In the genomic region with DNA sequence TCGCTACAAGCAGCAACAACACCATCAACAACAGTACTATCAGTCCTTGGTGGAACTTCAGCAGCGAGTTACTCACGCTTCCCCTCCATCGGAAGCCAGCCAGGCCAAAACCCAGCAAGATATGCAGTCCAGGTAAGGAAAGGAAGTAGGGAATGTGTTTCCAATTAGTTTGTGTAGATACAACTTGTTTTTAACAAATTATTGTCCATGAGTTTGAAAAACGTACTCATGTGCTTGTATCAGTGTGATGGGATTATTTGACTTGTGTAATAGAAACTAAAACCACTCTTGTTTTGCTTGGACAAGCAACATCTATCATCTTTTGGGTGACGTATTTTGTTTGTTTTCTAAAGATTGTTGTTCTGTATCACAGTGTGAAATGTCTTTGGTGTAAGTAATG, we compare ENCODE assay signal across 24 cellular contexts.
A peak's percentile ranks its signal among the peaks of the same experiment; 100 is the strongest.
DNase-seq lines count a peak whose midpoint lies in the region; ATAC-seq, FAIRE-seq and TF ChIP-seq lines count a peak whose summit lies in the region.
"Had no signal": no experiment of that assay in that cellular context is flagged by ENCODE, and none has a peak within 500 bp of the region (broad histone marks: within the 10 kb centered on the region; RNA-seq: fewer than 3 reads in every experiment).

No MANE protein-coding gene starts in this region.

- H3K79me2 ChIP-seq in HepG2 (ENCODE audit: insufficient read depth, low read length): no peaks in the 10 kb centered on the region

- no peak overlapping the region for H2AFZ ChIP-seq in HepG2 (ENCODE audit: low read length)

- TF ChIP-seq CTCF in HepG2 (CRISPR knock-in tag; IDR thresholded peaks at IDR 0.05): no peak
- no peak for TF ChIP-seq CTCF in right lobe of liver (IDR thresholded peaks at IDR 0.05)
- TF ChIP-seq CTCF in retinal pigment epithelial cell (conservative IDR thresholded peaks at IDR 0.05; ENCODE audit: low read depth, low read length): no peak
- no peak for TF ChIP-seq CTCF in breast epithelium (IDR thresholded peaks at IDR 0.05)

- no peak overlapping the region for H3K4me2 ChIP-seq in HepG2 (ENCODE audit: low read depth, low read length)
- H3K4me2 ChIP-seq: BLaER1 had no signal

- intact Hi-C loops in HepG2 (cut with micrococcal nuclease; ENCODE audit: unreplicated experiment) (no loop called here), right lobe of liver (cut with DNase I) (no loop called here), breast epithelium (cut with DNase I; ENCODE audit: low total_unique reads) (no loop called here)

- H3K27me3 ChIP-seq in HepG2 (ENCODE audit: control insufficient read depth in 1 of 2, insufficient read depth in 2 of 2, low read length in 2 of 2): no peaks in the 10 kb centered on the region
- no peaks in the 10 kb centered on the region for H3K27me3 ChIP-seq in right lobe of liver
- no peaks in the 10 kb centered on the region for H3K27me3 ChIP-seq in breast epithelium
- H3K27me3 ChIP-seq: BLaER1, MG63 had no signal

- H3K27ac ChIP-seq in HepG2 (ENCODE audit: extremely low read length, insufficient read depth, low read length): no peak overlapping the region
- no peak overlapping the region for H3K27ac ChIP-seq in right lobe of liver
- no peak overlapping the region for H3K27ac ChIP-seq in breast epithelium
- H3K27ac ChIP-seq: BLaER1 had no signal

- no peak for TF ChIP-seq POLR2A in HepG2 (IDR thresholded peaks at IDR 0.05; ENCODE audit: insufficient read depth in 1 of 2, low read depth in 2 of 2, low read length in 2 of 2)
- no peak for TF ChIP-seq POLR2A in right lobe of liver (IDR thresholded peaks at IDR 0.05)
- no peak for TF ChIP-seq POLR2A in breast epithelium (IDR thresholded peaks at IDR 0.05)

- no peak for TF ChIP-seq RAD21 in HepG2 (CRISPR knock-in tag; IDR thresholded peaks at IDR 0.05)

- H3K4me3 ChIP-seq in HepG2 (replicated peaks in 1 of 3; ENCODE audit: insufficient read depth in 1 of 3, low read depth in 2 of 3, low read length in 3 of 3) (no peak overlapping the region), right lobe of liver (no peak overlapping the region), retinal pigment epithelial cell (ENCODE audit: low read length) (peak overlapping the region; percentile 30), breast epithelium (no peak overlapping the region)
- H3K4me3 ChIP-seq: BLaER1, GM12878, MG63 had no signal

- CTCF ChIA-PET in HepG2 (lab: Yijun Ruan, JAX; ENCODE audit: low intra/inter-chr PET ratio, low total read pairs): no interaction called here

- TF ChIP-seq EP300 in HepG2 (IDR thresholded peaks at IDR 0.05; ENCODE audit: low read depth in 2 of 2, low read length in 2 of 2) (no peak), HepG2 (CRISPR knock-in tag; IDR thresholded peaks at IDR 0.05; ENCODE audit: borderline replicate concordance) (no peak)

- in situ Hi-C loops in HepG2 (cut with HindIII; ENCODE audit: extremely low pct_ligation_motif_present, low pct_unique_long_range_greater_than_20kb): no loop called here

- no peaks in the 10 kb centered on the region for H3K4me1 ChIP-seq in HepG2 (ENCODE audit: insufficient read depth, low read length)
- H3K4me1 ChIP-seq in right lobe of liver: no peaks in the 10 kb centered on the region
- no peaks in the 10 kb centered on the region for H3K4me1 ChIP-seq in breast epithelium
- H3K4me1 ChIP-seq: BLaER1 had no signal

- no peaks in the 10 kb centered on the region for H4K20me1 ChIP-seq in HepG2 (ENCODE audit: insufficient read depth, low read length)
- H4K20me1 ChIP-seq: BLaER1 had no signal

- H3K36me3 ChIP-seq in HepG2 (replicated peaks in 1 of 2; ENCODE audit: control insufficient read depth in 1 of 2, insufficient read depth in 2 of 2, low read length in 2 of 2): no peaks in the 10 kb centered on the region
- no peaks in the 10 kb centered on the region for H3K36me3 ChIP-seq in right lobe of liver
- no peaks in the 10 kb centered on the region for H3K36me3 ChIP-seq in breast epithelium
- H3K36me3 ChIP-seq: BLaER1 had no signal

- H3K9ac ChIP-seq in HepG2 (ENCODE audit: insufficient read depth, low read depth, low read length): no peak overlapping the region
- H3K9ac ChIP-seq: BLaER1 had no signal

- ATAC-seq in HepG2 (no peak), right lobe of liver (no peak)
- ATAC-seq: CD8-positive, alpha-beta T cell; GM12878 had no signal

- no peaks in the 10 kb centered on the region for H3K9me3 ChIP-seq in HepG2 (ENCODE audit: low read length)
- no peaks in the 10 kb centered on the region for H3K9me3 ChIP-seq in right lobe of liver
- H3K9me3 ChIP-seq in breast epithelium: no peaks in the 10 kb centered on the region
- H3K9me3 ChIP-seq: BLaER1, MG63 had no signal

- no peak for FAIRE-seq in HepG2 (lab: Jason Lieb, UNC)
- FAIRE-seq: D721Med, GM12878, H54 had no signal

- BruUV-seq in HepG2 (replicated peaks; lab: Mats Ljungman, UMichigan): no TSS peak

- WGBS in HepG2 (ENCODE audit: low lambda C conversion rate): 42% methylated on average over 6 of the region's 6 CpGs
- 56% methylated on average over 6 of the region's 6 CpGs for whole genome bisulfite sequencing in right lobe of liver (ENCODE audit: insufficient coverage, low coverage, low lambda C conversion rate, missing lambda C conversion rate)

- POLR2A ChIA-PET in HepG2 (lab: Yijun Ruan, JAX): no interaction called here

- DNase-seq in HepG2 (ENCODE audit: low spot score): no peak
- DNase-seq in right lobe of liver: no peak
- DNase-seq in medulla oblongata (ENCODE audit: extremely low spot score): peak; percentile 39
- no peak for DNase-seq in retinal pigment epithelial cell (ENCODE audit: low read depth)
- no peak for DNase-seq in NCI-H2029 treated with DMSO at 0.1 percent for 48 hours (lab: John Stamatoyannopoulos, UW)
- DNase-seq in NCI-H526 (lab: John Stamatoyannopoulos, UW): no peak
- DNase-seq in breast epithelium (ENCODE audit: low spot score in 2 of 2): no peak
- no peak for DNase-seq in AG20443 (ENCODE audit: low spot score)
- DNase-seq: 8988T; CD8-positive, alpha-beta T cell; GDM1; MG63; NCI-H1092 treated with DMSO at 0.1 percent for 48 hours; NCI-H187; NCI-H345; NCI-H69; NK-92 treated with Interleukin-12 subunit alpha and Interleukin-12 subunit beta, amount 100 ng/mL, for 24 hours; OCI-M1; RPMI8226; SIG-M5 had no signal

TF ChIP-seq in HepG2, 621 proteins besides CTCF, POLR2A, EP300 and RAD21:
- TF ChIP-seq CREB1 (IDR thresholded peaks at IDR 0.05): peak; percentile 47
- no peak for TF ChIP-seq CREB1 (CRISPR knock-in tag; IDR thresholded peaks at IDR 0.05)
- TF ChIP-seq SIN3A (IDR thresholded peaks at IDR 0.05; ENCODE audit: borderline replicate concordance, low read depth, low read length): no peak
- TF ChIP-seq NBN (conservative IDR thresholded peaks at IDR 0.05): no peak
- TF ChIP-seq, protein P1, sequence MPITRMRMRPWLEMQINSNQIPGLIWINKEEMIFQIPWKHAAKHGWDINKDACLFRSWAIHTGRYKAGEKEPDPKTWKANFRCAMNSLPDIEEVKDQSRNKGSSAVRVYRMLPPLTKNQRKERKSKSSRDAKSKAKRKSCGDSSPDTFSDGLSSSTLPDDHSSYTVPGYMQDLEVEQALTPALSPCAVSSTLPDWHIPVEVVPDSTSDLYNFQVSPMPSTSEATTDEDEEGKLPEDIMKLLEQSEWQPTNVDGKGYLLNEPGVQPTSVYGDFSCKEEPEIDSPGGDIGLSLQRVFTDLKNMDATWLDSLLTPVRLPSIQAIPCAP (CRISPR knock-in tag; IDR thresholded peaks at IDR 0.05; ENCODE audit: low read depth): no peak
- TF ChIP-seq GABPA (IDR thresholded peaks at IDR 0.05; ENCODE audit: low read depth, low read length): no peak
- TF ChIP-seq GABPA (CRISPR knock-in tag; IDR thresholded peaks at IDR 0.05; ENCODE audit: low read depth): no peak
- no peak for TF ChIP-seq ZMYM2 (CRISPR knock-in tag; IDR thresholded peaks at IDR 0.05)
- TF ChIP-seq JARID2 (CRISPR knock-in tag; IDR thresholded peaks at IDR 0.05; ENCODE audit: insufficient replicate concordance): no peak
- TF ChIP-seq MXD4 (CRISPR knock-in tag; IDR thresholded peaks at IDR 0.05): no peak
